Comparison of ENCODE assay signal across 10 cellular contexts in the genomic region with DNA sequence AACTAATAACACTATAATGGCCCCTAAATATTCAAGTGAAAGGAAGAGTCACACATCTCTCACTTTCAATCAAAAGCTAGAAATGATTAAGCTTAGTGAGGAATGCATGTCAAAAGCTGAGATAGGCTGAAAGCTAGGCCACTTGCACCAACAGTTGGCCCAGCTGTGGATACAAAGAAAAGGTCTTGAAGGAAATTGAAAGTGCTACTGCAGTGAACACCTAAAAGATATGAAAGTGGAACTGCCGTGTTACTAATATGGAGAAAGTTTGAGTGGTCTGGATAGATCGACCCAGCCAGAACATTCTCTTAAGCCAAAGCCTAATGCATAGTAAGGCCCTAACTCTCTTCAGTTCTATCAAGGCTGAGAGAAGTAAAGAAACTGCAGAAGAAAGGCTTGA. TPM values are rescaled to one million over a fixed set of nuclear protein-coding genes. Genes with fewer than 3 reads are reported as not detected.
A peak's percentile ranks its signal among the peaks of the same experiment; 100 is the strongest.
DNase-seq lines count a peak whose midpoint lies in the region; ATAC-seq and TF ChIP-seq lines count a peak whose summit lies in the region.
"Had no signal": no experiment of that assay in that cellular context is flagged by ENCODE, and none has a peak within 500 bp of the region (broad histone marks: within the 10 kb centered on the region; RNA-seq: fewer than 3 reads in every experiment).

No MANE protein-coding gene starts in this region.

- peak overlapping the region; percentile 19 for H3K27ac Mint-ChIP-seq in activated T-helper 17 cell treated with anti-CD3 and anti-CD28 coated beads, Interleukin-2, amount 50 U/mL, for 72 hours
- H3K27ac Mint-ChIP-seq: activated naive CD8-positive, alpha-beta T cell had no signal

- H3K4me1 Mint-ChIP-seq in activated T-helper 17 cell treated with anti-CD3 and anti-CD28 coated beads, Interleukin-2, amount 50 U/mL, for 72 hours = peaks cover 14% of the 10 kb centered on the region

- H3K4me3 Mint-ChIP-seq in activated T-helper 17 cell treated with anti-CD3 and anti-CD28 coated beads, Interleukin-2, amount 50 U/mL, for 72 hours = peak overlapping the region; percentile 43
- H3K4me3 Mint-ChIP-seq: activated naive CD8-positive, alpha-beta T cell had no signal

- H3K9me3 Mint-ChIP-seq in activated T-helper 17 cell treated with anti-CD3 and anti-CD28 coated beads, Interleukin-2, amount 50 U/mL, for 72 hours = no peaks in the 10 kb centered on the region

- no peaks in the 10 kb centered on the region for H3K36me3 Mint-ChIP-seq in activated T-helper 17 cell treated with anti-CD3 and anti-CD28 coated beads, Interleukin-2, amount 50 U/mL, for 72 hours (ENCODE audit: low read depth)
- H3K36me3 Mint-ChIP-seq: activated naive CD8-positive, alpha-beta T cell had no signal

- ATAC-seq in GM18517 (IDR thresholded peaks at IDR 0.05; ENCODE audit: unreplicated experiment) (peak; percentile 100), HG03066 (IDR thresholded peaks at IDR 0.05; ENCODE audit: low read depth, unreplicated experiment) (peak; percentile 100)
- ATAC-seq in activated T-helper 17 cell treated with anti-CD3 and anti-CD28 coated beads, Interleukin-2, amount 50 U/mL, for 72 hours (replicated peaks) = peak; percentile 93

- peaks cover 10% of the 10 kb centered on the region for H3K27me3 Mint-ChIP-seq in activated T-helper 17 cell treated with anti-CD3 and anti-CD28 coated beads, Interleukin-2, amount 50 U/mL, for 72 hours

- DNase-seq in GM20000 (ENCODE audit: low spot score) = peak; percentile 54
- DNase-seq in NAMALWA (ENCODE audit: low spot score) = no peak
- DNase-seq in DMS 273 (lab: John Stamatoyannopoulos, UW; ENCODE audit: unreplicated experiment) = no peak
- no peak for DNase-seq in HuH-7 (ENCODE audit: low spot score)
- DNase-seq in COLO668 (lab: John Stamatoyannopoulos, UW; ENCODE audit: unreplicated experiment) = no peak
- DNase-seq: SHP77 treated with DMSO at 0.1 percent for 48 hours had no signal

- TF ChIP-seq CTCF in GM20000 (IDR thresholded peaks at IDR 0.05; ENCODE audit: extremely low read depth, missing control alignments) = no peak

RNA-seq across cellular contexts. Expression of gene SNX13, which starts 12.1 kb away (rescaled TPM):
- total RNA-seq in activated T-helper 17 cell treated with anti-CD3 and anti-CD28 coated beads, Interleukin-2, amount 50 U/mL, for 72 hours = 10 to 100 TPM; 20.6 to 23.5 TPM
